8 cellular contexts compared by ENCODE assay signal in the genomic region with DNA sequence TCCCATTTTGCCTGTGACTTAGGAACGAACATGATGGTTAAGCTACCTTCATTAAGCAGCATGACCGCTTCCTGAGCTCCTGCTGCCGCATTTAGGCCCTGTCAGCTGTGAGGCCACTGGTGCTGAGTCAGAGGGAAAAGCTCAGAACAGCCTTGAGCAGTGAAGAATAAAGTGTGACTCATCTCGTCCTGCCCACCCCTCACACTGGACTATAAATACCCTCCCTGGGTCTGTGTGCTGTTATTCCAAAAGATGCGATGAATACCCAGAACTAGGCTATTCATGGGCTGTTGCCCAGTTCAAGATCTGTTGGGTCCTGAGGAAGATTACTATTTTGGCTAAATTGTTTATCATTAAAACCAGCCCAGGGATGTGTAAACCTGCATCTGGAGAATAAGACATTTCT. TPM values are rescaled to one million over a fixed set of nuclear protein-coding genes. Genes with fewer than 3 reads are reported as not detected.
A peak's percentile ranks its signal among the peaks of the same experiment; 100 is the strongest.
DNase-seq lines count a peak whose midpoint lies in the region; ATAC-seq and TF ChIP-seq lines count a peak whose summit lies in the region.
"Not testable (repeated sequence)": the region's sequence is repeated elsewhere in the genome, so short reads cannot be mapped to it uniquely, and the experiment has no call there.

No MANE protein-coding gene starts in this region.

- not testable (repeated sequence) for H2AFZ ChIP-seq in ACC112 (ENCODE audit: low read length, unreplicated experiment)

- not testable (repeated sequence) for TF ChIP-seq POLR2A in ovary (IDR thresholded peaks at IDR 0.05)

- ATAC-seq in GM18909 (IDR thresholded peaks at IDR 0.05; ENCODE audit: poor library complexity, unreplicated experiment) (peak; percentile 97), HG02571 (IDR thresholded peaks at IDR 0.05; ENCODE audit: unreplicated experiment) (peak; percentile 87), HG03460 (IDR thresholded peaks at IDR 0.05; ENCODE audit: unreplicated experiment) (peak; percentile 97), right cardiac atrium (peak; percentile 87 to 93)

- H3K4me1 ChIP-seq in ACC112 (ENCODE audit: control insufficient read depth, insufficient read depth, low read length, unreplicated experiment), result peaks cover 11% of the 10 kb centered on the region
- not testable (repeated sequence) for H3K4me1 ChIP-seq in right cardiac atrium (ENCODE audit: control insufficient read depth, insufficient read depth, low read length); ovary (ENCODE audit: insufficient read depth)

- H3K79me2 ChIP-seq in ACC112 (ENCODE audit: control insufficient read depth, insufficient read depth, low read length, unreplicated experiment), result peaks cover 16% of the 10 kb centered on the region

- in situ Hi-C loops in SK-MEL-5 (cut with HindIII; ENCODE audit: low pct_unique_long_range_greater_than_20kb, low sequenced_read_pairs), result not testable (repeated sequence)

- H3K9me3 ChIP-seq in right cardiac atrium (ENCODE audit: control insufficient read depth, low read length); ovary: not testable (repeated sequence)

- H3K36me3 ChIP-seq in ACC112 (ENCODE audit: insufficient read depth, low read length); ovary: not testable (repeated sequence)

- intact Hi-C loops in right cardiac atrium (cut with DNase I); ovary (cut with DNase I): not testable (repeated sequence)

- WGBS in right cardiac atrium, result 19% methylated on average over 5 of the region's 5 CpGs
- 2 to 3% (median 3%) methylated on average over 5 of the region's 5 CpGs for WGBS in ovary, 3 donors

- H3K27ac ChIP-seq in ACC112 (ENCODE audit: low read depth, low read length), result peak overlapping the region; percentile 65
- H3K27ac ChIP-seq in right cardiac atrium (ENCODE audit: low read length), result peak overlapping the region; percentile 23
- H3K27ac ChIP-seq in ovary, result peak overlapping the region in 1 of 2 donors; percentile 37

- H3K4me3 ChIP-seq in ACC112 (ENCODE audit: low read depth, low read length); cardiac fibroblast (replicated peaks in 1 of 2; ENCODE audit: low read depth in 2 of 2, low read length in 2 of 2); right cardiac atrium (ENCODE audit: low read length); ovary: not testable (repeated sequence)

- TF ChIP-seq EP300 in ovary (IDR thresholded peaks at IDR 0.05), result not testable (repeated sequence)

- not testable (repeated sequence) for TF ChIP-seq CTCF in cardiac fibroblast (IDR thresholded peaks at IDR 0.05; ENCODE audit: low read depth, low read length); ovary (IDR thresholded peaks at IDR 0.05)

- H3K27me3 ChIP-seq in ACC112 (ENCODE audit: insufficient read depth, low read length); right cardiac atrium (ENCODE audit: control insufficient read depth, insufficient read depth); ovary: not testable (repeated sequence)

- DNase-seq in SK-MEL-5 (ENCODE audit: low read depth, low spot score), result peak; percentile 38
- DNase-seq in cardiac fibroblast (ENCODE audit: low read depth in 2 of 2), result peak; percentile 67 to 73
- not testable (repeated sequence) for DNase-seq in right cardiac atrium
- DNase-seq in ovary, result peak in 4 of 5 donors; percentile 43 to 66 (median 61)

RNA-seq across cellular contexts. Expression of a gene that starts 57.1 kb away (rescaled TPM):
- total RNA-seq in SK-MEL-5 (2014; rRNA removed; shearing (Covaris generic)), result 44.4 and 50.5 TPM in 2 replicates
- 9.5 and 15.5 TPM in 2 replicates for polyA plus RNA-seq in SK-MEL-5 (2015; cell fraction: cytosol; rRNA removed)
- polyA plus RNA-seq in SK-MEL-5 (2015; cell fraction: nucleus; rRNA removed), result 22.5 and 33.4 TPM in 2 replicates
- total RNA-seq in right cardiac atrium (10 to 100 TPM; 53.3 to 70.4 (median 56.6) TPM), ovary (10 to 100 TPM; 67.4 to 95.6 (median 87.1) TPM)
- polyA plus RNA-seq in right cardiac atrium (15.8 TPM), ovary (10 to 100 TPM; 14.5 to 25.8 TPM)
